23 cellular contexts compared by ENCODE assay signal in genomic region chr2:108547606-108548005, GRCh38.
"Had no signal": no experiment of that assay in that cellular context is flagged by ENCODE, and none has a peak within 500 bp of the region (broad histone marks: within the 10 kb centered on the region; RNA-seq: fewer than 3 reads in every experiment).

No MANE protein-coding gene starts in this region.

- H3K4me3 ChIP-seq: gastrocnemius medialis, lung, mucosa of descending colon, pancreas, right lobe of liver, testis, tibial artery had no signal

- H3K4me3 Mint-ChIP-seq: central memory CD8-positive, alpha-beta T cell; effector memory CD8-positive, alpha-beta T cell; memory B cell; mesothelial cell of epicardium; naive thymus-derived CD4-positive, alpha-beta T cell; nephron progenitor cell; stimulated activated effector memory CD8-positive, alpha-beta T cell treated with anti-CD3 and anti-CD28 coated beads, Interleukin-12 subunit alpha, Interleukin-12 subunit beta, amount 100 ng/mL, for 72 hours; type B pancreatic cell had no signal

- H3K9me3 Mint-ChIP-seq: central memory CD8-positive, alpha-beta T cell; effector memory CD8-positive, alpha-beta T cell; memory B cell; naive thymus-derived CD4-positive, alpha-beta T cell; stimulated activated effector memory CD8-positive, alpha-beta T cell treated with anti-CD3 and anti-CD28 coated beads, Interleukin-12 subunit alpha, Interleukin-12 subunit beta, amount 100 ng/mL, for 72 hours; type B pancreatic cell had no signal

- DNase-seq: cortex of kidney; effector memory CD8-positive, alpha-beta T cell; gastrocnemius medialis; head of caudate nucleus; kidney; mucosa of descending colon; naive thymus-derived CD4-positive, alpha-beta T cell; nephron progenitor cell; nucleus accumbens; pancreas; right lobe of liver; stimulated activated CD4-positive, alpha-beta T cell treated with anti-CD3 and anti-CD28 coated beads, Interleukin-2, amount 100 ng/mL, for 24 hours; stimulated activated CD4-positive, alpha-beta T cell treated with anti-CD3 and anti-CD28 coated beads, Interleukin-4, amount 100 ng/mL, for 24 hours; stimulated activated naive CD8-positive, alpha-beta T cell treated with anti-CD3 and anti-CD28 coated beads, Interleukin-15, Interleukin-2, amounts not matched to agents 100 U/mL and 50 U/mL, for 24 hours; substantia nigra; testis; tibial artery had no signal

- H3K27ac Mint-ChIP-seq: memory B cell; naive thymus-derived CD4-positive, alpha-beta T cell; stimulated activated effector memory CD8-positive, alpha-beta T cell treated with anti-CD3 and anti-CD28 coated beads, Interleukin-12 subunit alpha, Interleukin-12 subunit beta, amount 100 ng/mL, for 72 hours; type B pancreatic cell had no signal

- H3K36me3 Mint-ChIP-seq: stimulated activated effector memory CD8-positive, alpha-beta T cell treated with anti-CD3 and anti-CD28 coated beads, Interleukin-12 subunit alpha, Interleukin-12 subunit beta, amount 100 ng/mL, for 72 hours had no signal

- H3K27me3 ChIP-seq: gastrocnemius medialis, pancreas, right lobe of liver, testis, tibial artery had no signal

- H3K36me3 ChIP-seq: gastrocnemius medialis, pancreas, right lobe of liver, tibial artery had no signal

- H3K9me3 ChIP-seq: gastrocnemius medialis, mucosa of descending colon, pancreas, right lobe of liver, testis, tibial artery had no signal

- H3K27ac ChIP-seq: gastrocnemius medialis, pancreas, right lobe of liver, testis, tibial artery had no signal

- H3K27me3 Mint-ChIP-seq: central memory CD8-positive, alpha-beta T cell; effector memory CD8-positive, alpha-beta T cell; memory B cell; naive thymus-derived CD4-positive, alpha-beta T cell; type B pancreatic cell had no signal

- ATAC-seq: effector memory CD8-positive, alpha-beta T cell; gastrocnemius medialis; mucosa of descending colon; naive thymus-derived CD4-positive, alpha-beta T cell; pancreas; stimulated activated effector memory CD8-positive, alpha-beta T cell treated with anti-CD3 and anti-CD28 coated beads, Interleukin-12 subunit alpha, Interleukin-12 subunit beta, amount 100 ng/mL, for 72 hours; stimulated activated naive CD8-positive, alpha-beta T cell treated with anti-CD3 and anti-CD28 coated beads, Interleukin-15, Interleukin-2, amounts not matched to agents 100 U/mL and 50 U/mL, for 24 hours had no signal
